Comparison of ENCODE assay signal across 8 cellular contexts in genomic region chr21:34020005-34020847, GRCh38. TPM values are rescaled to one million over a fixed set of nuclear protein-coding genes. Genes with fewer than 3 reads are reported as not detected.
A peak's percentile ranks its signal among the peaks of the same experiment; 100 is the strongest.
DNase-seq lines count a peak whose midpoint lies in the region; ATAC-seq and TF ChIP-seq lines count a peak whose summit lies in the region.

No MANE protein-coding gene starts in this region.

- no peaks in the 10 kb centered on the region for H3K9me3 ChIP-seq in DOHH2 (ENCODE audit: control insufficient read depth, insufficient read depth, low read length)
- no peaks in the 10 kb centered on the region for H3K9me3 ChIP-seq in T-helper 17 cell (ENCODE audit: control insufficient read depth, low read length, poor library complexity, severe bottlenecking)
- H3K9me3 ChIP-seq in stomach, result peaks cover 0 to 8% (median 2%) of the 10 kb centered on the region in 4 donors

- TF ChIP-seq CTCF in DOHH2 (IDR thresholded peaks at IDR 0.05; ENCODE audit: low read depth, low read length, poor library complexity, severe bottlenecking), result peak; percentile 33
- TF ChIP-seq CTCF in stomach (IDR thresholded peaks at IDR 0.05), result no peak
- TF ChIP-seq CTCF in brain microvascular endothelial cell (IDR thresholded peaks at IDR 0.05; ENCODE audit: low read depth, low read length, missing control alignments), result no peak

- no peaks in the 10 kb centered on the region for H3K9me2 ChIP-seq in DOHH2 (replicated peaks; ENCODE audit: control insufficient read depth, low read length)

- H3K27ac Mint-ChIP-seq in T-helper 17 cell, result no peak overlapping the region

- H3K4me1 ChIP-seq in DOHH2 (ENCODE audit: control insufficient read depth, low read length) (peaks cover 68% of the 10 kb centered on the region), stomach (peaks cover 0 to 35% (median 14%) of the 10 kb centered on the region in 4 donors)

- H3K36me3 ChIP-seq in DOHH2 (ENCODE audit: control insufficient read depth, low read length) (peaks cover 13% of the 10 kb centered on the region), stomach (no peaks in the 10 kb centered on the region), brain microvascular endothelial cell (replicated peaks) (no peaks in the 10 kb centered on the region)

- no peaks in the 10 kb centered on the region for H4K20me1 ChIP-seq in DOHH2 (ENCODE audit: control insufficient read depth, insufficient read depth, low read depth, low read length)

- H3F3A ChIP-seq in DOHH2 (ENCODE audit: control insufficient read depth, insufficient read depth), result peaks cover 27% of the 10 kb centered on the region

- no peaks in the 10 kb centered on the region for H3K36me3 Mint-ChIP-seq in T-helper 17 cell (ENCODE audit: low read depth)

- TF ChIP-seq EP300 in stomach (IDR thresholded peaks at IDR 0.05), result no peak

- no peaks in the 10 kb centered on the region for H3K27me3 Mint-ChIP-seq in T-helper 17 cell

- no peaks in the 10 kb centered on the region for H3K79me2 ChIP-seq in DOHH2 (ENCODE audit: control insufficient read depth, low read length)

- DNase-seq in T-helper 17 cell (no peak), stomach (no peak), NCI-H1092 (lab: John Stamatoyannopoulos, UW) (no peak), brain microvascular endothelial cell (no peak)
- DNase-seq in activated naive CD4-positive, alpha-beta T cell (lab: John Stamatoyannopoulos, UW), result no peak

- TF ChIP-seq POLR2A in stomach (IDR thresholded peaks at IDR 0.05), result no peak

- intact Hi-C loops in stomach (cut with DNase I; ENCODE audit: low total_unique reads), result no loop called here

- no peak overlapping the region for H3K4me3 Mint-ChIP-seq in T-helper 17 cell

- peaks cover 5% of the 10 kb centered on the region for H3K4me1 Mint-ChIP-seq in T-helper 17 cell

- peak overlapping the region; percentile 55 for H3K4me3 ChIP-seq in DOHH2 (ENCODE audit: low read length)
- H3K4me3 ChIP-seq in stomach, result no peak overlapping the region
- H3K4me3 ChIP-seq in brain microvascular endothelial cell (ENCODE audit: low read depth, low read length), result no peak overlapping the region

- peak; percentile 45 for ATAC-seq in GM19455 (IDR thresholded peaks at IDR 0.05; ENCODE audit: unreplicated experiment)
- ATAC-seq in HG03571 (IDR thresholded peaks at IDR 0.05; ENCODE audit: unreplicated experiment), result peak; percentile 41
- ATAC-seq in T-helper 17 cell, result peak; percentile 39

- peak overlapping the region; percentile 97 for H3K27ac ChIP-seq in DOHH2 (ENCODE audit: low read depth, low read length)
- peak overlapping the region in 3 of 5 donors; percentile 3 to 24 (median 9) for H3K27ac ChIP-seq in stomach
- no peak overlapping the region for H3K27ac ChIP-seq in brain microvascular endothelial cell

- in situ Hi-C loops in brain microvascular endothelial cell (cut with HindIII; ENCODE audit: low pct_ligation_motif_present, low sequenced_read_pairs), result no loop called here

- H3K27me3 ChIP-seq in DOHH2 (ENCODE audit: control insufficient read depth, low read length), result no peaks in the 10 kb centered on the region
- H3K27me3 ChIP-seq in stomach, result no peaks in the 10 kb centered on the region
- no peaks in the 10 kb centered on the region for H3K27me3 ChIP-seq in brain microvascular endothelial cell (replicated peaks)

- H3K4me2 ChIP-seq in DOHH2 (ENCODE audit: low read length), result peak overlapping the region; percentile 77

- WGBS in stomach, 5 donors, result 50 to 65% (median 55%) methylated on average over 6 of the region's 6 CpGs

RNA-seq across cellular contexts. Expression of gene MRPS6, which starts 53.2 kb away (rescaled TPM):
- total RNA-seq in T-helper 17 cell, result 10 to 100 TPM; 21.0 to 26.5 TPM
- 100 to 1,000 TPM in 1 of 5 donors, 10 to 100 TPM in 4; 21.3 to 219 (median 46.8) TPM for total RNA-seq in stomach
- 10 to 100 TPM; 50.1 to 68.8 (median 52.5) TPM for polyA plus RNA-seq in stomach

RNA-seq across cellular contexts. Expression of gene SLC5A3, which starts 53.2 kb away (rescaled TPM):
- total RNA-seq in T-helper 17 cell (1 to 10 TPM; 5.5 to 7.7 TPM), stomach (10 to 100 TPM; 13.0 to 38.9 (median 17.2) TPM)
- 1 to 10 TPM in 1 of 3 donors, under 1 TPM in 2; 0.46 to 1.7 (median 0.87) TPM for polyA plus RNA-seq in stomach
